17 cellular contexts compared by ENCODE assay signal in genomic region chr10:89262331-89263020, GRCh38. TPM values are rescaled to one million over a fixed set of nuclear protein-coding genes. Genes with fewer than 3 reads are reported as not detected.
DNase-seq lines count a peak whose midpoint lies in the region; ATAC-seq, FAIRE-seq and TF ChIP-seq lines count a peak whose summit lies in the region.
"Had no signal": no experiment of that assay in that cellular context is flagged by ENCODE, and none has a peak within 500 bp of the region (broad histone marks: within the 10 kb centered on the region; RNA-seq: fewer than 3 reads in every experiment).

No MANE protein-coding gene starts in this region.

- CTCF ChIA-PET in Panc1 (lab: Charles Lee), result interaction anchor here (1.6 kb wide), 1 partner anchor 37 kb away, joined by 3 read pairs; no protein-coding TSS in a partner anchor

- no peaks in the 10 kb centered on the region for H3K36me3 ChIP-seq in Panc1 (ENCODE audit: control insufficient read depth, insufficient read depth, low read length)
- H3K36me3 ChIP-seq in smooth muscle cell (ENCODE audit: low read depth), result no peaks in the 10 kb centered on the region
- H3K36me3 ChIP-seq: cardiac muscle cell, pancreas had no signal

- H3K9me3 ChIP-seq in Panc1 (ENCODE audit: control insufficient read depth, insufficient read depth, low read depth, low read length) (peaks cover 6% of the 10 kb centered on the region; the same call in 1 of the 2 replicates), smooth muscle cell (replicated peaks; ENCODE audit: low read depth) (no peaks in the 10 kb centered on the region)
- H3K9me3 ChIP-seq: pancreas had no signal

- peak; percentile 89 for ATAC-seq in Panc1
- ATAC-seq: pancreas had no signal

- H3K27ac ChIP-seq in Panc1 (ENCODE audit: low read length) (peak overlapping the region; percentile 86), epithelial cell of prostate (peak overlapping the region; percentile 71), smooth muscle cell (ENCODE audit: low read depth) (peak overlapping the region; percentile 19)
- H3K27ac ChIP-seq: cardiac muscle cell, pancreas had no signal

- DNase-seq in ELR (ENCODE audit: low read depth), result peak; percentile 67
- DNase-seq in Panc1 (ENCODE audit: low read depth, low spot score), result no peak
- DNase-seq in epithelial cell of prostate (ENCODE audit: low read depth, low spot score), result no peak
- no peak for DNase-seq in smooth muscle cell (lab: John Stamatoyannopoulos, UW; ENCODE audit: unreplicated experiment)
- DNase-seq in NCI-H2029 treated with DMSO at 0.1 percent for 48 hours (lab: John Stamatoyannopoulos, UW), result no peak
- DNase-seq in middle frontal gyrus (ENCODE audit: extremely low spot score, low spot score), result no peak
- no peak for DNase-seq in D721Med (ENCODE audit: insufficient read length, low spot score)
- DNase-seq: activated gamma-delta T cell; CD4-positive, alpha-beta memory T cell; NCI-H1092 treated with DMSO at 0.1 percent for 48 hours; pancreas; stimulated activated CD4-positive, alpha-beta T cell treated with anti-CD3 and anti-CD28 coated beads, Interleukin-12 subunit alpha, Interleukin-12 subunit beta, amount 100 ng/mL, for 4 hours had no signal

- H3K79me2 ChIP-seq in smooth muscle cell (ENCODE audit: low read depth), result no peaks in the 10 kb centered on the region

- no peaks in the 10 kb centered on the region for H4K20me1 ChIP-seq in smooth muscle cell (ENCODE audit: low read depth)

- H3K4me1 ChIP-seq in Panc1 (ENCODE audit: control insufficient read depth, insufficient read depth, low read length) (peaks cover 46% of the 10 kb centered on the region), smooth muscle cell (ENCODE audit: low read depth) (peaks cover 4% of the 10 kb centered on the region)

- WGBS in smooth muscle cell (ENCODE audit: low lambda C conversion rate), result 67% methylated on average over 3 of the region's 3 CpGs

- POLR2A ChIA-PET in Panc1 (lab: Charles Lee), result no interaction called here

- H3K9ac ChIP-seq in smooth muscle cell (ENCODE audit: low read depth), result no peak overlapping the region

- H3K27me3 ChIP-seq in Panc1 (ENCODE audit: control insufficient read depth, insufficient read depth, low read length) (no peaks in the 10 kb centered on the region), smooth muscle cell (ENCODE audit: low read depth) (no peaks in the 10 kb centered on the region)
- H3K27me3 ChIP-seq: cardiac muscle cell, pancreas had no signal

- peak overlapping the region; percentile 15 for H2AFZ ChIP-seq in smooth muscle cell (ENCODE audit: low read depth)

- H3K4me3 ChIP-seq in Panc1 (ENCODE audit: low read depth in 2 of 2, low read length in 2 of 2), result no peak overlapping the region
- no peak overlapping the region for H3K4me3 ChIP-seq in smooth muscle cell
- H3K4me3 ChIP-seq: cardiac muscle cell, pancreas had no signal

- H3F3A ChIP-seq in smooth muscle cell (ENCODE audit: low read depth), result peaks cover 7% of the 10 kb centered on the region

- FAIRE-seq in D721Med (lab: Jason Lieb, UNC), result no peak
- FAIRE-seq: G401.6, islet of Langerhans, pancreas had no signal

- in situ Hi-C loops in Panc1 (cut with HindIII; ENCODE audit: low pct_unique_long_range_greater_than_20kb, low sequenced_read_pairs), result no loop called here

- intact Hi-C loops in Panc1 (cut with micrococcal nuclease; ENCODE audit: unreplicated experiment), result no loop called here

- TF ChIP-seq CTCF in Panc1 (IDR thresholded peaks at IDR 0.05) (no peak), smooth muscle cell (IDR thresholded peaks at IDR 0.05; ENCODE audit: borderline replicate concordance, insufficient read depth, poor library complexity, severe bottlenecking) (no peak), D721Med (IDR thresholded peaks at IDR 0.05; ENCODE audit: insufficient read depth, missing control alignments) (no peak)

- BruUV-seq in Panc1 (replicated peaks; lab: Mats Ljungman, UMichigan), result no TSS peak

- H3K4me2 ChIP-seq in smooth muscle cell, result no peak overlapping the region

RNA-seq across cellular contexts. Expression of gene LIPA, which starts 10.9 kb away (rescaled TPM):
- total RNA-seq in Panc1 (2021; ENCODE audit: unreplicated experiment), result 172 TPM
- polyA plus RNA-seq in Panc1 (2012; ENCODE audit: insufficient read length), result 69.3 TPM
- 27.1 and 33.0 TPM in 2 replicates for total RNA-seq in smooth muscle cell
- polyA plus RNA-seq in smooth muscle cell, result 22.9 and 34.4 TPM in 2 replicates

RNA-seq across cellular contexts. Expression of gene IFIT2, which starts 39.4 kb away (rescaled TPM):
- total RNA-seq in Panc1 (2021; ENCODE audit: unreplicated experiment) (31.6 TPM), smooth muscle cell (0.27 and 1.2 TPM in 2 replicates)
- 6.9 TPM for polyA plus RNA-seq in Panc1 (2012; ENCODE audit: insufficient read length)
- polyA plus RNA-seq in smooth muscle cell, result 0.72 and 1.5 TPM in 2 replicates
- total RNA-seq: cardiac muscle cell had no signal

RNA-seq across cellular contexts. Expression of gene CH25H, which starts 55.4 kb away (rescaled TPM):
- total RNA-seq in Panc1 (2021; ENCODE audit: unreplicated experiment) (0.10 TPM), smooth muscle cell (not detected in 2 replicates)
- polyA plus RNA-seq in Panc1 (2012; ENCODE audit: insufficient read length), result not detected
- 0.38 TPM in 1 of 2 replicates, not detected in the other for polyA plus RNA-seq in smooth muscle cell
- total RNA-seq: activated CD8-positive, alpha-beta memory T cell treated with anti-CD3 and anti-CD28 coated beads for 36 hours; cardiac muscle cell; CD4-positive, alpha-beta memory T cell; glomerular endothelial cell had no signal
- polyA plus RNA-seq: cardiac muscle cell had no signal

Comparison
In these comparisons a context has a peak if more than half of its experiments do, and no peak if none do; other contexts are left out.
1. H3K27ac ChIP-seq: peak in every context shown above with its lines; median percentile 86 in Panc1; 71 in epithelial cell of prostate; 19 in smooth muscle cell.
2. RNA of gene IFIT2, which starts 39.4 kb away (total RNA-seq): 31.6 TPM in Panc1 (single experiment); 0.27 to 1.2 TPM in smooth muscle cell; every median in the first group is over 10 times any median in the second.